Comparison of ENCODE assay signal across 10 cellular contexts in the genomic region with DNA sequence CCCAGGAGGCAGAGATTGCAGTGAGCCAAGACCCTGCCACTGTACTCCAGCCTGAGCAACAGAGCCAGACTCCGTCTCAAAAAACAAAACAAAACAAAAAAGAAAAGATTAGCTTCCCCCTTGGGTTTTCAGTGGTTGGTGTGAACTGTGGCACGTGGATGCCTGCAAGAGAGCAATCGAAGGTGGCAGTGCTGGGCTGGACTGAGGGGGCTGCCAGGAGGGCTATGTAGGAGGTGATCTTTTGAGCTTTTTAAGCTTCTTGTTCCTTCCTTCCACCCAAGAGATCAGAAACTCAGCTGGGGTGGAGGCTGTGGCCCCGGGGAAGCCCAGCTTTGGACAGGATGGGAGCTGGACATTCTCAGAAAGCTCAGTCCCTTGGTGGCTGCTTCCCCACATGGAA. TPM values are rescaled to one million over a fixed set of nuclear protein-coding genes. Genes with fewer than 3 reads are reported as not detected.
A peak's percentile ranks its signal among the peaks of the same experiment; 100 is the strongest.
DNase-seq lines count a peak whose midpoint lies in the region; FAIRE-seq and TF ChIP-seq lines count a peak whose summit lies in the region.
"Had no signal": no experiment of that assay in that cellular context is flagged by ENCODE, and none has a peak within 500 bp of the region (broad histone marks: within the 10 kb centered on the region; RNA-seq: fewer than 3 reads in every experiment).

No MANE protein-coding gene starts in this region.

- no peak for TF ChIP-seq CTCF in 22Rv1 (IDR thresholded peaks at IDR 0.05)
- TF ChIP-seq CTCF in nephron progenitor cell (IDR thresholded peaks at IDR 0.05): no peak

- peaks cover 58% of the 10 kb centered on the region for H3K9me3 Mint-ChIP-seq in nephron progenitor cell

- H3K36me3 Mint-ChIP-seq in nephron progenitor cell (ENCODE audit: low read depth): no peaks in the 10 kb centered on the region

- H3K4me1 Mint-ChIP-seq in nephron progenitor cell: peaks cover 67% of the 10 kb centered on the region

- peak; percentile 19 for DNase-seq in LHCN-M2 (ENCODE audit: low read depth)
- peak; percentile 1 for DNase-seq in cortex of kidney (lab: John Stamatoyannopoulos, UW)
- DNase-seq in nephron progenitor cell: no peak
- no peak for DNase-seq in NCI-H510A treated with DMSO at 0.1 percent for 48 hours (lab: John Stamatoyannopoulos, UW)
- DNase-seq in RCC 7860 (ENCODE audit: low spot score): no peak
- no peak for DNase-seq in DMS79 (lab: John Stamatoyannopoulos, UW)
- no peak for DNase-seq in NCI-H146 treated with DMSO at 0.1 percent for 48 hours (lab: John Stamatoyannopoulos, UW; ENCODE audit: unreplicated experiment)
- DNase-seq: aorta; NK-92 treated with Interleukin-12 subunit alpha and Interleukin-12 subunit beta, amount 100 ng/mL, for 24 hours had no signal

- H3K27ac Mint-ChIP-seq in nephron progenitor cell: peak overlapping the region; percentile 29

- no peak for FAIRE-seq in RCC 7860 (lab: Jason Lieb, UNC)

- peak overlapping the region; percentile 81 for H3K27ac ChIP-seq in 22Rv1

- peaks cover 29% of the 10 kb centered on the region for H3K27me3 Mint-ChIP-seq in nephron progenitor cell (ENCODE audit: low read depth, poor library complexity)

- H3K4me3 Mint-ChIP-seq in nephron progenitor cell: no peak overlapping the region

RNA-seq across cellular contexts. Expression of gene PRPS1, which starts 49.6 kb away (rescaled TPM):
- 42.5 and 45.8 TPM in 2 replicates for total RNA-seq in LHCN-M2 (2014; rRNA removed)
- 49.6 TPM for polyA plus RNA-seq in LHCN-M2 (2012)

Comparison
In these comparisons a context has a peak if more than half of its experiments do, and no peak if none do; other contexts are left out.
1. DNase-seq: peak in LHCN-M2 (single experiment) and cortex of kidney (single experiment); none in nephron progenitor cell (single experiment), NCI-H510A treated with DMSO at 0.1 percent for 48 hours (single experiment), RCC 7860 (single experiment), DMS79 (single experiment) and NCI-H146 treated with DMSO at 0.1 percent for 48 hours (single experiment).